In genomic region chr9:110996436-110997224, GRCh38 we compare ENCODE assay signal across 13 cellular contexts. TPM values are rescaled to one million over a fixed set of nuclear protein-coding genes. Genes with fewer than 3 reads are reported as not detected.
DNase-seq lines count a peak whose midpoint lies in the region; ATAC-seq and TF ChIP-seq lines count a peak whose summit lies in the region.
"Had no signal": no experiment of that assay in that cellular context is flagged by ENCODE, and none has a peak within 500 bp of the region (broad histone marks: within the 10 kb centered on the region; RNA-seq: fewer than 3 reads in every experiment).

No MANE protein-coding gene starts in this region.

- WGBS in smooth muscle cell (ENCODE audit: low lambda C conversion rate), result 86% methylated on average over 9 of the region's 9 CpGs

- H3F3A ChIP-seq in smooth muscle cell (ENCODE audit: low read depth), result peaks cover 10% of the 10 kb centered on the region

- H3K9me3 Mint-ChIP-seq in type B pancreatic cell, result no peaks in the 10 kb centered on the region

- no peak overlapping the region for H3K27ac ChIP-seq in smooth muscle cell (ENCODE audit: low read depth)

- no peaks in the 10 kb centered on the region for H3K79me2 ChIP-seq in smooth muscle cell (ENCODE audit: low read depth)

- DNase-seq in AG20443 (ENCODE audit: low spot score) (peak; percentile 40), amniotic epithelial cell (ENCODE audit: low read depth) (peak; percentile 87), Right ventricle myocardium superior (no peak), smooth muscle cell (lab: John Stamatoyannopoulos, UW; ENCODE audit: unreplicated experiment) (no peak), type B pancreatic cell (ENCODE audit: extremely low spot score, unreplicated experiment) (no peak), ureter (ENCODE audit: low spot score) (no peak), GF-D8 (lab: John Stamatoyannopoulos, UW) (no peak)
- no peak for DNase-seq in central memory CD4-positive, alpha-beta T cell
- DNase-seq: activated T-cell treated with anti-CD3 and anti-CD28 coated beads, Interleukin-2, amount 50 U/mL, for 48 hours; CD8-positive, alpha-beta memory T cell; cerebellar nuclear complex; hippocampal formation had no signal

- H3K4me2 ChIP-seq in smooth muscle cell, result peak overlapping the region; percentile 13

- no peak overlapping the region for H3K27ac Mint-ChIP-seq in type B pancreatic cell
- H3K27ac Mint-ChIP-seq: CD8-positive, alpha-beta memory T cell; stimulated activated naive CD8-positive, alpha-beta T cell treated with anti-CD3 and anti-CD28 coated beads, Interleukin-15, Interleukin-2, amounts not matched to agents 100 ng/mL and 50 ng/mL, for 24 hours had no signal

- H3K4me3 ChIP-seq in smooth muscle cell, result no peak overlapping the region

- H3K4me3 Mint-ChIP-seq in type B pancreatic cell, result no peak overlapping the region
- H3K4me3 Mint-ChIP-seq: CD8-positive, alpha-beta memory T cell; stimulated activated naive CD8-positive, alpha-beta T cell treated with anti-CD3 and anti-CD28 coated beads, Interleukin-15, Interleukin-2, amounts not matched to agents 100 ng/mL and 50 ng/mL, for 24 hours had no signal

- intact Hi-C loops in Right ventricle myocardium superior (cut with DNase I), result no loop called here

- no peak overlapping the region for H2AFZ ChIP-seq in smooth muscle cell (ENCODE audit: low read depth)

- H3K27me3 Mint-ChIP-seq in type B pancreatic cell, result no peaks in the 10 kb centered on the region
- H3K27me3 Mint-ChIP-seq: CD8-positive, alpha-beta memory T cell had no signal

- no peaks in the 10 kb centered on the region for H3K27me3 ChIP-seq in smooth muscle cell (ENCODE audit: low read depth)

- H3K4me1 ChIP-seq in smooth muscle cell (ENCODE audit: low read depth), result peaks cover 10% of the 10 kb centered on the region

- no peak overlapping the region for H3K9ac ChIP-seq in smooth muscle cell (ENCODE audit: low read depth)

- H3K9me3 ChIP-seq in smooth muscle cell (replicated peaks; ENCODE audit: low read depth), result no peaks in the 10 kb centered on the region

- TF ChIP-seq CTCF in smooth muscle cell (IDR thresholded peaks at IDR 0.05; ENCODE audit: borderline replicate concordance, insufficient read depth, poor library complexity, severe bottlenecking) (no peak), type B pancreatic cell (conservative IDR thresholded peaks at IDR 0.05) (no peak)

- H3K36me3 ChIP-seq in smooth muscle cell (ENCODE audit: low read depth), result no peaks in the 10 kb centered on the region

- H3K4me1 Mint-ChIP-seq in type B pancreatic cell (ENCODE audit: unreplicated experiment), result peaks cover 38% of the 10 kb centered on the region
- H3K4me1 Mint-ChIP-seq: CD8-positive, alpha-beta memory T cell had no signal

- H3K36me3 Mint-ChIP-seq in type B pancreatic cell, result peaks cover 10% of the 10 kb centered on the region
- H3K36me3 Mint-ChIP-seq: CD8-positive, alpha-beta memory T cell had no signal

- ATAC-seq in Right ventricle myocardium superior (ENCODE audit: poor library complexity), result peak; percentile 72

- peaks cover 57% of the 10 kb centered on the region for H4K20me1 ChIP-seq in smooth muscle cell (ENCODE audit: low read depth)

RNA-seq across cellular contexts. Expression of gene LPAR1, which starts 41.6 kb away (rescaled TPM):
- total RNA-seq in Right ventricle myocardium superior (12.7 TPM), smooth muscle cell (21.3 and 27.4 TPM in 2 replicates), type B pancreatic cell (ENCODE audit: low replicate concordance) (15.3 and 32.8 TPM in 2 replicates), ureter (67.6 TPM)
- 13.9 and 20.5 TPM in 2 replicates for polyA plus RNA-seq in smooth muscle cell
- total RNA-seq: CD8-positive, alpha-beta memory T cell had no signal
- polyA plus RNA-seq: CD8-positive, alpha-beta memory T cell had no signal

Comparison
In these comparisons a context has a peak if more than half of its experiments do, and no peak if none do; other contexts are left out.
1. DNase-seq: peak in AG20443 (single experiment) and amniotic epithelial cell (single experiment); none in Right ventricle myocardium superior (single experiment), smooth muscle cell (single experiment), type B pancreatic cell (single experiment), central memory CD4-positive, alpha-beta T cell (single experiment), ureter (single experiment) and GF-D8 (single experiment).